ENCODE assay signal across 8 cellular contexts in the genomic region with DNA sequence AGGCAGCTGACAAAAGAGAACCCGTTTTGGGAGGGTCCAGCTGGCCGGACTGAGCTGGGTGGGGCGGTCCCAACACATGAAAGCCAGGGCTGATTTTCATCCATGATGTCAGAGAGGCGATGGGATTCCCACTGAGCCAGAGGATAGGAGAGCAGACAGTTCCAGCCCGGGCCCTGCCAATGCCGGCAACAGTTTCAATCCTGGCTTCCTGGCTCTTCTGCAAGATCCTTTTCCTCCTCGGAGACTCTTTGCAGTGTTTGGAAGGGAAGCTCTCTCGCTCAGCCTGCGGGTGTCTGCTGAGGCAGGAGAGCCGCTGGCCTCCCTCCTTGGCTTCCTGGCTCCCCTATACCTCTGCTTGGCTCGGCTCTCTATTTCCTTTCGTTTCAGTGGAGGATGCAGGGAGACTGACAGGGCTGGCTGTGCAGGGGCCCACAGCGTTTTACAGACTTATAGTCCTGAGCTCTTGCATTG.
DNase-seq lines count a peak whose midpoint lies in the region; FAIRE-seq and TF ChIP-seq lines count a peak whose summit lies in the region.

No MANE protein-coding gene starts in this region.

- H3K27ac ChIP-seq in layer of hippocampus (ENCODE audit: low read depth, low read length), result peak overlapping the region; percentile 77
- H3K27ac ChIP-seq in SJCRH30, result no peak overlapping the region

- CTCF ChIA-PET in activated naive CD4-positive, alpha-beta T cell treated with anti-CD3 and anti-CD28 coated beads for 36 hours (lab: Charles Lee), result no interaction called here

- H3K4me3 ChIP-seq in HFF-Myc (replicated peaks; ENCODE audit: low read depth, low read length), result peak overlapping the region; percentile 28
- H3K4me3 ChIP-seq in bronchial epithelial cell (ENCODE audit: low read depth, low read length), result no peak overlapping the region
- H3K4me3 ChIP-seq in SJCRH30, result no peak overlapping the region

- H3K4me3 Mint-ChIP-seq in T-helper 2 cell treated with Interferon-gamma antibody and Interleukin-4, amounts not matched to agents 5 μg/mL and 100 μg/mL, for 36 hours, result no peak overlapping the region
- no peak overlapping the region for H3K4me3 Mint-ChIP-seq in activated naive CD4-positive, alpha-beta T cell treated with anti-CD3 and anti-CD28 coated beads for 36 hours

- intact Hi-C loops in activated naive CD4-positive, alpha-beta T cell treated with anti-CD3 and anti-CD28 coated beads for 36 hours (cut with micrococcal nuclease), result no loop called here

- no peaks in the 10 kb centered on the region for H3K9me3 ChIP-seq in SJCRH30 (replicated peaks)

- H3K36me3 ChIP-seq in bronchial epithelial cell (ENCODE audit: control insufficient read depth, insufficient read depth, low read length), result no peaks in the 10 kb centered on the region
- H3K36me3 ChIP-seq in SJCRH30, result no peaks in the 10 kb centered on the region

- no peaks in the 10 kb centered on the region for H3K27me3 ChIP-seq in bronchial epithelial cell (ENCODE audit: control insufficient read depth, insufficient read depth, low read length)
- no peaks in the 10 kb centered on the region for H3K27me3 ChIP-seq in layer of hippocampus (ENCODE audit: control insufficient read depth, insufficient read depth, low read length)
- no peaks in the 10 kb centered on the region for H3K27me3 ChIP-seq in SJCRH30

- DNase-seq in HFF-Myc (ENCODE audit: extremely low read depth, low read depth) (no peak), bronchial epithelial cell (ENCODE audit: low read depth) (no peak), stromal cell of bone marrow (ENCODE audit: low read depth) (peak; percentile 83), SJCRH30 (no peak), NCI-H82 (lab: John Stamatoyannopoulos, UW) (no peak)
- no peak for DNase-seq in T-helper 2 cell treated with Interferon-gamma antibody and Interleukin-4, amounts not matched to agents 5 μg/mL and 100 μg/mL, for 36 hours (ENCODE audit: low spot score)
- DNase-seq in activated naive CD4-positive, alpha-beta T cell treated with anti-CD3 and anti-CD28 coated beads for 36 hours, result no peak

- no peak overlapping the region for H3K27ac Mint-ChIP-seq in T-helper 2 cell treated with Interferon-gamma antibody and Interleukin-4, amounts not matched to agents 5 μg/mL and 100 μg/mL, for 36 hours
- H3K27ac Mint-ChIP-seq in activated naive CD4-positive, alpha-beta T cell treated with anti-CD3 and anti-CD28 coated beads for 36 hours, result no peak overlapping the region

- no peaks in the 10 kb centered on the region for H3K36me3 Mint-ChIP-seq in T-helper 2 cell treated with Interferon-gamma antibody and Interleukin-4, amounts not matched to agents 5 μg/mL and 100 μg/mL, for 36 hours (ENCODE audit: low read depth)
- no peaks in the 10 kb centered on the region for H3K36me3 Mint-ChIP-seq in activated naive CD4-positive, alpha-beta T cell treated with anti-CD3 and anti-CD28 coated beads for 36 hours (ENCODE audit: low read depth)

- no peaks in the 10 kb centered on the region for H3K4me1 ChIP-seq in SJCRH30

- H3K27me3 Mint-ChIP-seq in T-helper 2 cell treated with Interferon-gamma antibody and Interleukin-4, amounts not matched to agents 5 μg/mL and 100 μg/mL, for 36 hours (ENCODE audit: low read depth), result no peaks in the 10 kb centered on the region
- H3K27me3 Mint-ChIP-seq in activated naive CD4-positive, alpha-beta T cell treated with anti-CD3 and anti-CD28 coated beads for 36 hours (ENCODE audit: low read depth), result no peaks in the 10 kb centered on the region

- TF ChIP-seq CTCF in HFF-Myc (IDR thresholded peaks at IDR 0.05; ENCODE audit: low read depth, low read length, missing control alignments) (no peak), bronchial epithelial cell (IDR thresholded peaks at IDR 0.05; ENCODE audit: insufficient read depth, low read length, severe bottlenecking) (no peak)

- no peaks in the 10 kb centered on the region for H3K4me1 Mint-ChIP-seq in T-helper 2 cell treated with Interferon-gamma antibody and Interleukin-4, amounts not matched to agents 5 μg/mL and 100 μg/mL, for 36 hours (ENCODE audit: low read depth)
- no peaks in the 10 kb centered on the region for H3K4me1 Mint-ChIP-seq in activated naive CD4-positive, alpha-beta T cell treated with anti-CD3 and anti-CD28 coated beads for 36 hours (ENCODE audit: low read depth)

- FAIRE-seq in bronchial epithelial cell (lab: Jason Lieb, UNC), result peak; percentile 47

- peaks cover 14% of the 10 kb centered on the region for H3K9me3 Mint-ChIP-seq in T-helper 2 cell treated with Interferon-gamma antibody and Interleukin-4, amounts not matched to agents 5 μg/mL and 100 μg/mL, for 36 hours
- peaks cover 8% of the 10 kb centered on the region for H3K9me3 Mint-ChIP-seq in activated naive CD4-positive, alpha-beta T cell treated with anti-CD3 and anti-CD28 coated beads for 36 hours
